ENCODE assay signal across 20 cellular contexts in the genomic region with DNA sequence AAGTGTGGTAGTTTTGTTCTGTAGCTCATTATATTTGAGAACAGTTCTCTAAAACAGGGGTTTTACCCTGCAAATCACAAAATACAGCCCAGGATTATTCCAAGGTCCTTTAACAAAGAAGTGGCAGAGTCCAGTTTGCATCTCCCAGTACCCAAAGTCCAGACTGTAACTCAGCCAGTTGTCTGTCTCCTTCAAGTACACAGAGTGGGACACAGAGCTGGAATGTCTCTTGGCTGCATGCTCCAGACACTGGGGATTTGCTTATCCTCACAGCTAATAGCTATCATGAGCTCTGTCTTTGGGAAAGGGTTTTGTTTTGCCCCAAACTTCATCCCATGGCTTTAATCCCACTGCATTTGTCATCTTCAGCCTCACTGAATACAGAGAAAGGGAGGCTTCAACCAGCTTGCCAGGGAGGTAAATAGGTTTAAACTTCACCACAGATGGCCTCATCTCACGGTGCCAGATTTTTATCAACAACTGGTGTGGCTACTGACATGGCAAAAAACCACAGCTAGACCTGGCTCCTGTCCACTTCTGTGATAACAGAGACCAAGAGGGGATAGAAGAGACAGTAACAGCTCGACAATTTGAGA.
DNase-seq lines count a peak whose midpoint lies in the region; ATAC-seq and TF ChIP-seq lines count a peak whose summit lies in the region.
"Had no signal": no experiment of that assay in that cellular context is flagged by ENCODE, and none has a peak within 500 bp of the region (broad histone marks: within the 10 kb centered on the region; RNA-seq: fewer than 3 reads in every experiment).

No MANE protein-coding gene starts in this region.

- no peaks in the 10 kb centered on the region for H3K27me3 Mint-ChIP-seq in activated CD4-positive, alpha-beta T cell treated with anti-CD3 and anti-CD28 coated beads, Interleukin-2, amount 10 ng/mL, durations not matched to agents 24 days and 14 days

- no peaks in the 10 kb centered on the region for H3K9me3 ChIP-seq in body of pancreas
- no peaks in the 10 kb centered on the region for H3K9me3 ChIP-seq in neuronal stem cell (replicated peaks in 1 of 2; ENCODE audit: control insufficient read depth in 2 of 2, insufficient read depth in 1 of 2, low read depth in 1 of 2, low read length in 2 of 2)
- H3K9me3 ChIP-seq: BLaER1 had no signal

- H3K27ac Mint-ChIP-seq in activated CD4-positive, alpha-beta T cell treated with anti-CD3 and anti-CD28 coated beads, Interleukin-2, amount 10 ng/mL, durations not matched to agents 24 days and 14 days = no peak overlapping the region
- H3K27ac Mint-ChIP-seq: memory B cell, type B pancreatic cell had no signal

- H3K27ac ChIP-seq in body of pancreas (peak overlapping the region; percentile 50 to 76 (median 60)), neuronal stem cell (replicated peaks; ENCODE audit: low read length) (no peak overlapping the region)
- H3K27ac ChIP-seq: BLaER1, brain microvascular endothelial cell had no signal

- H3K9ac ChIP-seq in neuronal stem cell (ENCODE audit: low read depth, low read length, poor library complexity) = no peak overlapping the region
- H3K9ac ChIP-seq: BLaER1 had no signal

- H2AK5ac ChIP-seq in neuronal stem cell (ENCODE audit: low read depth, low read length) = no peak overlapping the region

- no peak overlapping the region for H3K23ac ChIP-seq in neuronal stem cell (ENCODE audit: low read depth, low read length, poor library complexity)

- H3K14ac ChIP-seq in neuronal stem cell (ENCODE audit: low read length) = no peak overlapping the region

- H3K79me1 ChIP-seq in neuronal stem cell (ENCODE audit: low read depth, low read length) = no peaks in the 10 kb centered on the region

- peak; percentile 89 for ATAC-seq in body of pancreas

- 10 to 14% methylated on average over 2 of the region's 2 CpGs for WGBS in body of pancreas, 2 donors
- no CpG with 5 or more reads among the region's 2 CpGs for WGBS in neuronal stem cell (ENCODE audit: extremely low coverage in 2 of 2, insufficient read length in 2 of 2, insufficient replicate concordance in 1 of 2), 2 donors

- intact Hi-C loops in activated CD4-positive, alpha-beta T cell treated with anti-CD3 and anti-CD28 coated beads, Interleukin-2, amount 10 ng/mL, durations not matched to agents 24 days and 14 days (cut with micrococcal nuclease) = no loop called here
- intact Hi-C loops in body of pancreas (cut with DNase I) = no loop called here

- no peak overlapping the region for H3K4me3 Mint-ChIP-seq in activated CD4-positive, alpha-beta T cell treated with anti-CD3 and anti-CD28 coated beads, Interleukin-2, amount 10 ng/mL, durations not matched to agents 24 days and 14 days
- H3K4me3 Mint-ChIP-seq: H9, memory B cell, type B pancreatic cell had no signal

- H3K4me1 ChIP-seq in body of pancreas (peaks cover 24% of the 10 kb centered on the region), neuronal stem cell (ENCODE audit: control insufficient read depth in 2 of 2, insufficient read depth in 1 of 2, low read depth in 1 of 2, low read length in 2 of 2) (peaks cover 9 to 17% of the 10 kb centered on the region in 2 donors)
- H3K4me1 ChIP-seq: BLaER1 had no signal

- no peak overlapping the region for H2BK5ac ChIP-seq in neuronal stem cell (ENCODE audit: low read length)

- H3K27me3 ChIP-seq in body of pancreas = no peaks in the 10 kb centered on the region
- no peaks in the 10 kb centered on the region for H3K27me3 ChIP-seq in neuronal stem cell (ENCODE audit: control insufficient read depth in 3 of 3, insufficient read depth in 3 of 3, low read depth in 1 of 3, low read length in 3 of 3)
- H3K27me3 ChIP-seq: BLaER1, brain microvascular endothelial cell had no signal

- H4K91ac ChIP-seq in neuronal stem cell (ENCODE audit: low read depth, low read length, poor library complexity) = no peak overlapping the region

- no peak overlapping the region for H3K4me2 ChIP-seq in neuronal stem cell (ENCODE audit: insufficient read depth, low read length, poor library complexity, severe bottlenecking)
- H3K4me2 ChIP-seq: BLaER1 had no signal

- no peak for TF ChIP-seq POLR2A in body of pancreas (IDR thresholded peaks at IDR 0.05)

- no peak overlapping the region for H2BK15ac ChIP-seq in neuronal stem cell (ENCODE audit: low read length)

- H3K4me3 ChIP-seq in body of pancreas (no peak overlapping the region), neuronal stem cell (ENCODE audit: low read length in 2 of 2) (no peak overlapping the region)
- H3K4me3 ChIP-seq: BLaER1 had no signal

- H3K18ac ChIP-seq in neuronal stem cell (ENCODE audit: low read length) = no peak overlapping the region

- peaks cover 31% of the 10 kb centered on the region for H3K4me1 Mint-ChIP-seq in activated CD4-positive, alpha-beta T cell treated with anti-CD3 and anti-CD28 coated beads, Interleukin-2, amount 10 ng/mL, durations not matched to agents 24 days and 14 days
- H3K4me1 Mint-ChIP-seq: memory B cell had no signal

- no peak overlapping the region for H4K8ac ChIP-seq in neuronal stem cell (ENCODE audit: low read depth, low read length)

- no peak for TF ChIP-seq CTCF in body of pancreas (IDR thresholded peaks at IDR 0.05)

- H3K36me3 ChIP-seq in body of pancreas (replicated peaks in 1 of 2; ENCODE audit: insufficient read depth in 1 of 2, low read depth in 2 of 2) (no peaks in the 10 kb centered on the region), neuronal stem cell (replicated peaks in 1 of 2; ENCODE audit: control insufficient read depth in 2 of 2, insufficient read depth in 2 of 2, low read length in 2 of 2) (no peaks in the 10 kb centered on the region)
- H3K36me3 ChIP-seq: BLaER1, brain microvascular endothelial cell had no signal

- peak; percentile 43 for DNase-seq in activated CD4-positive, alpha-beta T cell treated with anti-CD3 and anti-CD28 coated beads, Interleukin-2, amount 10 ng/mL, durations not matched to agents 24 days and 14 days
- no peak for DNase-seq in activated CD4-positive, alpha-beta T cell treated with anti-CD3 and anti-CD28 coated beads for 4 hours
- DNase-seq in NCI-H1694 treated with DMSO at 0.1 percent for 48 hours (lab: John Stamatoyannopoulos, UW) = peak; percentile 48
- DNase-seq in body of pancreas = peak; percentile 69 to 84 (median 79)
- peak; percentile 58 for DNase-seq in neuronal stem cell (ENCODE audit: low spot score)
- DNase-seq in LoVo (ENCODE audit: low spot score) = no peak
- DNase-seq in mesenteric fat pad (ENCODE audit: low spot score) = no peak
- DNase-seq in EL = no peak
- DNase-seq: 8988T; activated naive CD4-positive, alpha-beta T cell treated with Interleukin-2 at 50 U/mL for 16 hours; brain microvascular endothelial cell; dermis blood vessel endothelial cell; H9; hippocampal formation; NCI-H1436 treated with DMSO at 0.1 percent for 48 hours; NCI-H345; stimulated activated CD4-positive, alpha-beta T cell treated with anti-CD3 and anti-CD28 coated beads, Interleukin-4, amount 100 ng/mL, for 4 hours had no signal

- H2AFZ ChIP-seq in neuronal stem cell (ENCODE audit: low read length) = no peak overlapping the region

- H2BK120ac ChIP-seq in neuronal stem cell (ENCODE audit: low read depth, low read length) = no peak overlapping the region

- H3K9me3 Mint-ChIP-seq in activated CD4-positive, alpha-beta T cell treated with anti-CD3 and anti-CD28 coated beads, Interleukin-2, amount 10 ng/mL, durations not matched to agents 24 days and 14 days = peaks cover 10% of the 10 kb centered on the region
- H3K9me3 Mint-ChIP-seq: type B pancreatic cell had no signal

- no peak overlapping the region for H2BK12ac ChIP-seq in neuronal stem cell (ENCODE audit: low read length)

- peaks cover 16% of the 10 kb centered on the region for H3K36me3 Mint-ChIP-seq in activated CD4-positive, alpha-beta T cell treated with anti-CD3 and anti-CD28 coated beads, Interleukin-2, amount 10 ng/mL, durations not matched to agents 24 days and 14 days (ENCODE audit: low read depth)
- H3K36me3 Mint-ChIP-seq: memory B cell, type B pancreatic cell had no signal

- no peak overlapping the region for H3K4ac ChIP-seq in neuronal stem cell (ENCODE audit: low read length)

Comparison
In these comparisons a context has a peak if more than half of its experiments do, and no peak if none do; other contexts are left out.
1. DNase-seq: peak in activated CD4-positive, alpha-beta T cell treated with anti-CD3 and anti-CD28 coated beads, Interleukin-2, amount 10 ng/mL, durations not matched to agents 24 days and 14 days (single experiment), NCI-H1694 treated with DMSO at 0.1 percent for 48 hours (single experiment), body of pancreas (4 of 4) and neuronal stem cell (single experiment); none in activated CD4-positive, alpha-beta T cell treated with anti-CD3 and anti-CD28 coated beads for 4 hours (0 of 2), LoVo (single experiment), mesenteric fat pad (single experiment) and EL (single experiment).